ENCODE assay signal across 29 cellular contexts in genomic region chr2:121102949-121103348, GRCh38.
"Had no signal": no experiment of that assay in that cellular context is flagged by ENCODE, and none has a peak within 500 bp of the region (broad histone marks: within the 10 kb centered on the region; RNA-seq: fewer than 3 reads in every experiment).

No MANE protein-coding gene starts in this region.

- H3K27me3 ChIP-seq: SJCRH30 had no signal

- H3K4me3 ChIP-seq: PC-9, SJCRH30, SK-N-MC had no signal

- H3K27ac ChIP-seq: KMS-11, PC-9, RWPE1, SJCRH30, SK-N-MC had no signal

- DNase-seq: Karpas-422, MM.1S, MV-4-11, NCI-H1092, NCI-H1105, NCI-H1417 treated with DMSO at 0.1 percent for 48 hours, NCI-H1436 treated with DMSO at 0.1 percent for 48 hours, NCI-H1694 treated with DMSO at 0.1 percent for 48 hours, NCI-H187 treated with DMSO at 0.1 percent for 48 hours, NCI-H2029, NCI-H2081, NCI-H2171 treated with DMSO at 0.1 percent for 48 hours, NCI-H2227 treated with DMSO at 0.1 percent for 48 hours, NCI-H345, NCI-H446, NCI-H510A treated with DMSO at 0.1 percent for 48 hours, NCI-H524 treated with DMSO at 0.1 percent for 48 hours, NCI-H526 treated with DMSO at 0.1 percent for 48 hours, NCI-H774, PC-9, SHP77, SIG-M5, SJCRH30 had no signal

- H3K4me1 ChIP-seq: SJCRH30 had no signal

- H3K9me3 ChIP-seq: SJCRH30 had no signal

- H3K36me3 ChIP-seq: SJCRH30 had no signal

- ATAC-seq: Panc1, Right ventricle myocardium inferior, SK-N-SH treated with all-trans-retinoic acid at 6 μM for 48 hours had no signal
